Comparison of ENCODE assay signal across 24 cellular contexts in genomic region chr1:200776949-200777348, GRCh38. TPM values are rescaled to one million over a fixed set of nuclear protein-coding genes. Genes with fewer than 3 reads are reported as not detected.
DNase-seq lines count a peak whose midpoint lies in the region; ATAC-seq and TF ChIP-seq lines count a peak whose summit lies in the region.
"Had no signal": no experiment of that assay in that cellular context is flagged by ENCODE, and none has a peak within 500 bp of the region (broad histone marks: within the 10 kb centered on the region; RNA-seq: fewer than 3 reads in every experiment).

No MANE protein-coding gene starts in this region.

- no peak overlapping the region for H3K9ac ChIP-seq in mammary epithelial cell (ENCODE audit: insufficient read depth, low read length)
- H3K9ac ChIP-seq: BLaER1, parathyroid adenoma had no signal

- TF ChIP-seq POLR2A in adrenal gland (IDR thresholded peaks at IDR 0.05): no peak

- H3K4me3 ChIP-seq in mammary epithelial cell (replicated peaks in 1 of 3; ENCODE audit: insufficient read depth in 1 of 3, low read depth in 2 of 3, low read length in 3 of 3) (no peak overlapping the region), adrenal gland (no peak overlapping the region), foreskin fibroblast (ENCODE audit: low read depth in 1 of 2, low read length in 2 of 2) (no peak overlapping the region), tibial artery (no peak overlapping the region)
- H3K4me3 ChIP-seq: BLaER1, gastrocnemius medialis had no signal

- H3K27me3 Mint-ChIP-seq in MCF 10A (ENCODE audit: insufficient read depth, unreplicated experiment): no peaks in the 10 kb centered on the region
- H3K27me3 Mint-ChIP-seq: activated CD4-positive, alpha-beta T cell treated with anti-CD3 and anti-CD28 coated beads, Interleukin-2, amount 10 ng/mL, durations not matched to agents 24 days and 14 days; naive B cell; T-cell had no signal

- peaks cover 12% of the 10 kb centered on the region for H3K36me3 ChIP-seq in mammary epithelial cell (ENCODE audit: insufficient read depth, low read length)
- peaks cover 0 to 4% of the 10 kb centered on the region in 2 donors for H3K36me3 ChIP-seq in adrenal gland (replicated peaks in 1 of 2)
- peaks cover 0 to 4% (median 0%) of the 10 kb centered on the region in 3 donors for H3K36me3 ChIP-seq in tibial artery
- H3K36me3 ChIP-seq: gastrocnemius medialis had no signal

- H3K9me3 Mint-ChIP-seq in MCF 10A (ENCODE audit: unreplicated experiment): no peaks in the 10 kb centered on the region
- H3K9me3 Mint-ChIP-seq: activated CD4-positive, alpha-beta T cell treated with anti-CD3 and anti-CD28 coated beads, Interleukin-2, amount 10 ng/mL, durations not matched to agents 24 days and 14 days; naive B cell; T-cell had no signal

- dilution Hi-C loops in mammary epithelial cell (cut with HindIII; ENCODE audit: low sequenced_read_pairs): loop anchor here (5.0 kb wide), 1 partner anchor 155 kb away; the partner anchor contains the start of gene KIF14

- peaks cover 81% of the 10 kb centered on the region for H3K79me2 ChIP-seq in mammary epithelial cell (ENCODE audit: insufficient read depth, low read length)

- intact Hi-C loops in MCF 10A (cut with micrococcal nuclease) (no loop called here), mammary epithelial cell (cut with micrococcal nuclease) (loop anchor here (10.0 kb wide), 1 partner anchor 152 kb away; the partner anchor contains the start of gene KIF14), adrenal gland (cut with DNase I) (no loop called here), tibial artery (cut with DNase I; ENCODE audit: low total_unique reads) (no loop called here)

- H3K9me3 ChIP-seq in mammary epithelial cell (replicated peaks; ENCODE audit: insufficient read depth, low read length): no peaks in the 10 kb centered on the region
- no peaks in the 10 kb centered on the region for H3K9me3 ChIP-seq in adrenal gland (replicated peaks in 1 of 3)
- no peaks in the 10 kb centered on the region for H3K9me3 ChIP-seq in tibial artery
- H3K9me3 ChIP-seq: gastrocnemius medialis had no signal

- DNase-seq in MCF 10A (ENCODE audit: unreplicated experiment) (peak; percentile 38), mammary epithelial cell (no peak), adrenal gland (no peak), foreskin fibroblast (peak; percentile 48 to 77), tibial artery (no peak), amygdala (lab: John Stamatoyannopoulos, UW) (no peak)
- no peak for DNase-seq in stimulated activated CD4-positive, alpha-beta T cell treated with anti-CD3 and anti-CD28 coated beads, Interleukin-4, amount 100 ng/mL, for 24 hours
- DNase-seq: activated CD4-positive, alpha-beta T cell treated with anti-CD3 and anti-CD28 coated beads, Interleukin-2, amount 10 ng/mL, durations not matched to agents 24 days and 14 days; activated CD8-positive, alpha-beta memory T cell treated with anti-CD3 and anti-CD28 coated beads, Interleukin-2, amount 50 U/mL, for 4 hours; activated effector memory CD4-positive, alpha-beta T cell treated with anti-CD3 and anti-CD28 coated beads, Interleukin-2, amount 50 U/mL, for 16 hours; aorta; Calu3; cerebellar nuclear complex; gastrocnemius medialis; naive B cell; NCI-H187; NCI-H446 treated with DMSO at 0.1 percent for 48 hours; Right ventricle myocardium superior; stimulated activated CD4-positive, alpha-beta T cell treated with anti-CD3 and anti-CD28 coated beads, Interleukin-4, amount 100 ng/mL, for 1 hour; substantia nigra; T-cell had no signal

- no peaks in the 10 kb centered on the region for H4K20me1 ChIP-seq in mammary epithelial cell (ENCODE audit: insufficient read depth, low read length)
- H4K20me1 ChIP-seq: BLaER1 had no signal

- in situ Hi-C loops in mammary epithelial cell (cut with MboI; ENCODE audit: low sequenced_read_pairs in 2 of 2): no loop called here

- peak overlapping the region; percentile 61 for H3K27ac Mint-ChIP-seq in MCF 10A (ENCODE audit: low read depth, unreplicated experiment)
- H3K27ac Mint-ChIP-seq: activated CD4-positive, alpha-beta T cell treated with anti-CD3 and anti-CD28 coated beads, Interleukin-2, amount 10 ng/mL, durations not matched to agents 24 days and 14 days; naive B cell; T-cell had no signal

- H3K4me1 ChIP-seq in mammary epithelial cell (ENCODE audit: insufficient read depth, low read length) (peaks cover 6% of the 10 kb centered on the region), adrenal gland (replicated peaks in 1 of 2) (peaks cover 14 to 59% of the 10 kb centered on the region in 2 donors), tibial artery (peaks cover 0 to 56% (median 26%) of the 10 kb centered on the region in 4 donors)

- H3K36me3 Mint-ChIP-seq in MCF 10A (ENCODE audit: insufficient read depth, unreplicated experiment): peaks cover 31% of the 10 kb centered on the region
- H3K36me3 Mint-ChIP-seq: naive B cell had no signal

- BruUV-seq in MCF 10A (replicated peaks; lab: Mats Ljungman, UMichigan) (no TSS peak), mammary epithelial cell (replicated peaks; lab: Mats Ljungman, UMichigan) (no TSS peak)

- no peak for ATAC-seq in GM18909 (IDR thresholded peaks at IDR 0.05; ENCODE audit: poor library complexity, unreplicated experiment)
- ATAC-seq: gastrocnemius medialis, T-cell had no signal

- CTCF ChIA-PET in MCF 10A (lab: Yijun Ruan, JAX) (interaction anchor here (0.6 to 2.3 kb wide), 4 partner anchors 9 to 199 kb away, joined by 4 to 7 read pairs (median 4); no protein-coding TSS in a partner anchor), mammary epithelial cell (lab: Charles Lee; ENCODE audit: low non-redundant PET) (no interaction called here)

- H2AFZ ChIP-seq in mammary epithelial cell (ENCODE audit: low read depth, low read length): no peak overlapping the region
- H2AFZ ChIP-seq: parathyroid adenoma had no signal

- H3K27me3 ChIP-seq in mammary epithelial cell (ENCODE audit: insufficient read depth, low read length) (no peaks in the 10 kb centered on the region), adrenal gland (no peaks in the 10 kb centered on the region), tibial artery (no peaks in the 10 kb centered on the region)
- H3K27me3 ChIP-seq: BLaER1, gastrocnemius medialis had no signal

- peaks cover 48% of the 10 kb centered on the region for H3K4me1 Mint-ChIP-seq in MCF 10A (ENCODE audit: insufficient read depth, unreplicated experiment)

- no peak overlapping the region for H3K4me3 Mint-ChIP-seq in MCF 10A (ENCODE audit: unreplicated experiment)
- H3K4me3 Mint-ChIP-seq: activated CD4-positive, alpha-beta T cell treated with anti-CD3 and anti-CD28 coated beads, Interleukin-2, amount 10 ng/mL, durations not matched to agents 24 days and 14 days; naive B cell; T-cell had no signal

- H3K27ac ChIP-seq in mammary epithelial cell (ENCODE audit: insufficient read depth, low read depth, low read length) (no peak overlapping the region), adrenal gland (peak overlapping the region in 4 of 5 donors; percentile 11 to 80 (median 68)), tibial artery (peak overlapping the region; percentile 39 to 65)
- H3K27ac ChIP-seq: BLaER1, parathyroid adenoma had no signal

- no peak overlapping the region for H3K4me2 ChIP-seq in mammary epithelial cell (ENCODE audit: insufficient read depth, low read depth, low read length)
- H3K4me2 ChIP-seq: BLaER1 had no signal

- POLR2A ChIA-PET in MCF 10A (lab: Yijun Ruan, JAX): interaction anchor here (0.6 to 6.8 kb wide), 15 partner anchors 9 to 136 kb away, joined by 3 to 79 read pairs (median 5); partner anchors contain the start of genes CAMSAP2 and DDX59

- TF ChIP-seq CTCF in MCF 10A (IDR thresholded peaks at IDR 0.05; ENCODE audit: unreplicated experiment): no peak
- TF ChIP-seq CTCF in mammary epithelial cell (conservative IDR thresholded peaks at IDR 0.05 in 1 of 2, IDR thresholded peaks at IDR 0.05 in 1 of 2; ENCODE audit: extremely low read depth in 1 of 2, insufficient read depth in 1 of 2, low read depth in 1 of 2, low read length in 2 of 2): no peak
- no peak for TF ChIP-seq CTCF in adrenal gland (IDR thresholded peaks at IDR 0.05)
- no peak for TF ChIP-seq CTCF in foreskin fibroblast (IDR thresholded peaks at IDR 0.05; ENCODE audit: low read depth, low read length)
- TF ChIP-seq CTCF in tibial artery (IDR thresholded peaks at IDR 0.05): no peak

RNA-seq across cellular contexts. Expression of gene CAMSAP2, which starts 38.3 kb away (rescaled TPM):
- total RNA-seq in MCF 10A (2022) (144 and 209 TPM in 2 replicates), mammary epithelial cell (100 to 1,000 TPM in 1 of 2 donors, 10 to 100 TPM in 1; 79.7 to 118 TPM), adrenal gland (10 to 100 TPM; 22.3 to 62.6 (median 33.0) TPM)
- polyA plus RNA-seq in mammary epithelial cell (17.9 TPM), adrenal gland (10 to 100 TPM; 22.6 to 35.6 (median 24.2) TPM)
- 107 TPM for polyA minus RNA-seq in mammary epithelial cell

Comparison
In these comparisons a context has a peak if more than half of its experiments do, and no peak if none do; other contexts are left out.
1. DNase-seq: peak in MCF 10A (single experiment) and foreskin fibroblast (2 of 2); none in mammary epithelial cell (single experiment), adrenal gland (0 of 7), tibial artery (0 of 2), stimulated activated CD4-positive, alpha-beta T cell treated with anti-CD3 and anti-CD28 coated beads, Interleukin-4, amount 100 ng/mL, for 24 hours (single experiment) and amygdala (0 of 56).